ENCODE assay signal across 1 cellular context in the genomic region with DNA sequence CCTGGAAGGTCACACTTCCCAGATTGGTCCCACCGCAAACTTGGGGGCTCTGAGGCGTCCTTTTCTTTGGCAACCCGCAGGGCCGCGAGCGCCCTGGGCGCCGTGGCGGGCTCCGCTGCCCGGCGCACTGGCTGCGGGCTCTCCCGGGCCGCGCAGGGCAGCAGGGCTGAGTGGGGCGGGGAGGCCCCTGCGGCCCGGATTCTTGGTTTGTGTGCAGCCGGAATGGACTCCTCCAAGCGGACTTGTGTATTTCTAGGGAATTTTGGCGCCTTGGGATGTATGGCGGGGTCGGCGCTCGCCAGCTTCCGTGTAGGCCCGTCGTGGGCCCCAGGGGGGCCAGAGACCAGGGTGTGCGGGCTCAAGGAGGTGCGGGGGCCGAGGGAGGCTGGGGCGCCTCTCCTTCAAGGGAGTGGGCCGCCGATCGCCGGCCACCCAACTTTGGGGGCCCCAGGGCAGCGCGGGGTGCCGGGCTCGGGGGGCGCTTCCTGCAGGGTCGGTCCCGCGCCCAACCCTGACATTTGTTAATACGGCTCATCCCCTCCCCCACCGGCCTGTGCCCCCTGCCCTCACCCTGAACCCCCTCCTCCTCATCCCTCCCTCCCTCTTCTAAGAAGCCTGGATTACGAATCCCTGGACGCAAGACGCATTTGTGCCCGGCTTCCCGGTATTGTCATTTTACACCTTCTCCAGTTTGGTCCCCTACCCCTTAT.
TF ChIP-seq lines count a peak whose summit lies in the region.

No MANE protein-coding gene starts in this region.

TF ChIP-seq in HEK293, 187 proteins besides CTCF, POLR2A, EP300 and RAD21 (continued from another document and continues in another):
- TF ChIP-seq, protein P1, sequence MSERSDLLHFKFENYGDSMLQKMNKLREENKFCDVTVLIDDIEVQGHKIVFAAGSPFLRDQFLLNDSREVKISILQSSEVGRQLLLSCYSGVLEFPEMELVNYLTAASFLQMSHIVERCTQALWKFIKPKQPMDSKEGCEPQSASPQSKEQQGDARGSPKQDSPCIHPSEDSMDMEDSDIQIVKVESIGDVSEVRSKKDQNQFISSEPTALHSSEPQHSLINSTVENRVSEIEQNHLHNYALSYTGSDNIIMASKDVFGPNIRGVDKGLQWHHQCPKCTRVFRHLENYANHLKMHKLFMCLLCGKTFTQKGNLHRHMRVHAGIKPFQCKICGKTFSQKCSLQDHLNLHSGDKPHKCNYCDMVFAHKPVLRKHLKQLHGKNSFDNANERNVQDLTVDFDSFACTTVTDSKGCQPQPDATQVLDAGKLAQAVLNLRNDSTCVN (tag by site-specific recombination; optimal IDR thresholded peaks at IDR 0.05) = peak; percentile 49
- TF ChIP-seq, protein P2, sequence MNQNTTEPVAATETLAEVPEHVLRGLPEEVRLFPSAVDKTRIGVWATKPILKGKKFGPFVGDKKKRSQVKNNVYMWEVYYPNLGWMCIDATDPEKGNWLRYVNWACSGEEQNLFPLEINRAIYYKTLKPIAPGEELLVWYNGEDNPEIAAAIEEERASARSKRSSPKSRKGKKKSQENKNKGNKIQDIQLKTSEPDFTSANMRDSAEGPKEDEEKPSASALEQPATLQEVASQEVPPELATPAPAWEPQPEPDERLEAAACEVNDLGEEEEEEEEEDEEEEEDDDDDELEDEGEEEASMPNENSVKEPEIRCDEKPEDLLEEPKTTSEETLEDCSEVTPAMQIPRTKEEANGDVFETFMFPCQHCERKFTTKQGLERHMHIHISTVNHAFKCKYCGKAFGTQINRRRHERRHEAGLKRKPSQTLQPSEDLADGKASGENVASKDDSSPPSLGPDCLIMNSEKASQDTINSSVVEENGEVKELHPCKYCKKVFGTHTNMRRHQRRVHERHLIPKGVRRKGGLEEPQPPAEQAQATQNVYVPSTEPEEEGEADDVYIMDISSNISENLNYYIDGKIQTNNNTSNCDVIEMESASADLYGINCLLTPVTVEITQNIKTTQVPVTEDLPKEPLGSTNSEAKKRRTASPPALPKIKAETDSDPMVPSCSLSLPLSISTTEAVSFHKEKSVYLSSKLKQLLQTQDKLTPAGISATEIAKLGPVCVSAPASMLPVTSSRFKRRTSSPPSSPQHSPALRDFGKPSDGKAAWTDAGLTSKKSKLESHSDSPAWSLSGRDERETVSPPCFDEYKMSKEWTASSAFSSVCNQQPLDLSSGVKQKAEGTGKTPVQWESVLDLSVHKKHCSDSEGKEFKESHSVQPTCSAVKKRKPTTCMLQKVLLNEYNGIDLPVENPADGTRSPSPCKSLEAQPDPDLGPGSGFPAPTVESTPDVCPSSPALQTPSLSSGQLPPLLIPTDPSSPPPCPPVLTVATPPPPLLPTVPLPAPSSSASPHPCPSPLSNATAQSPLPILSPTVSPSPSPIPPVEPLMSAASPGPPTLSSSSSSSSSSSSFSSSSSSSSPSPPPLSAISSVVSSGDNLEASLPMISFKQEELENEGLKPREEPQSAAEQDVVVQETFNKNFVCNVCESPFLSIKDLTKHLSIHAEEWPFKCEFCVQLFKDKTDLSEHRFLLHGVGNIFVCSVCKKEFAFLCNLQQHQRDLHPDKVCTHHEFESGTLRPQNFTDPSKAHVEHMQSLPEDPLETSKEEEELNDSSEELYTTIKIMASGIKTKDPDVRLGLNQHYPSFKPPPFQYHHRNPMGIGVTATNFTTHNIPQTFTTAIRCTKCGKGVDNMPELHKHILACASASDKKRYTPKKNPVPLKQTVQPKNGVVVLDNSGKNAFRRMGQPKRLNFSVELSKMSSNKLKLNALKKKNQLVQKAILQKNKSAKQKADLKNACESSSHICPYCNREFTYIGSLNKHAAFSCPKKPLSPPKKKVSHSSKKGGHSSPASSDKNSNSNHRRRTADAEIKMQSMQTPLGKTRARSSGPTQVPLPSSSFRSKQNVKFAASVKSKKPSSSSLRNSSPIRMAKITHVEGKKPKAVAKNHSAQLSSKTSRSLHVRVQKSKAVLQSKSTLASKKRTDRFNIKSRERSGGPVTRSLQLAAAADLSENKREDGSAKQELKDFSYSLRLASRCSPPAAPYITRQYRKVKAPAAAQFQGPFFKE (tag by site-specific recombination; IDR thresholded peaks at IDR 0.05; ENCODE audit: borderline replicate concordance) = no peak
- TF ChIP-seq ZBTB8A (tag by site-specific recombination; IDR thresholded peaks at IDR 0.05) = no peak
- no peak for TF ChIP-seq MEIS1 (CRISPR knock-in tag; IDR thresholded peaks at IDR 0.05; ENCODE audit: borderline replicate concordance)
- TF ChIP-seq, protein P3, sequence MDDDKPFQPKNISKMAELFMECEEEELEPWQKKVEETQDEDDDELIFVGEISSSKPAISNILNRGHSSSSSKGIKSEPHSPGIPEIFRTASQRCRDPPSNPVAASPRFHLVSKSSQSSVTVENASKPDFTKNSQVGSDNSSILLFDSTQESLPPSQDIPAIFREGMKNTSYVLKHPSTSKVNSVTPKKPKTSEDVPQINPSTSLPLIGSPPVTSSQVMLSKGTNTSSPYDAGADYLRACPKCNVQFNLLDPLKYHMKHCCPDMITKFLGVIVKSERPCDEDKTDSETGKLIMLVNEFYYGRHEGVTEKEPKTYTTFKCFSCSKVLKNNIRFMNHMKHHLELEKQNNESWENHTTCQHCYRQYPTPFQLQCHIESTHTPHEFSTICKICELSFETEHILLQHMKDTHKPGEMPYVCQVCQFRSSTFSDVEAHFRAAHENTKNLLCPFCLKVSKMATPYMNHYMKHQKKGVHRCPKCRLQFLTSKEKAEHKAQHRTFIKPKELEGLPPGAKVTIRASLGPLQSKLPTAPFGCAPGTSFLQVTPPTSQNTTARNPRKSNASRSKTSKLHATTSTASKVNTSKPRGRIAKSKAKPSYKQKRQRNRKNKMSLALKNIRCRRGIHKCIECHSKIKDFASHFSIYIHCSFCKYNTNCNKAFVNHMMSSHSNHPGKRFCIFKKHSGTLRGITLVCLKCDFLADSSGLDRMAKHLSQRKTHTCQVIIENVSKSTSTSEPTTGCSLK (tag by site-specific recombination; IDR thresholded peaks at IDR 0.05) = no peak
- TF ChIP-seq, protein P4, sequence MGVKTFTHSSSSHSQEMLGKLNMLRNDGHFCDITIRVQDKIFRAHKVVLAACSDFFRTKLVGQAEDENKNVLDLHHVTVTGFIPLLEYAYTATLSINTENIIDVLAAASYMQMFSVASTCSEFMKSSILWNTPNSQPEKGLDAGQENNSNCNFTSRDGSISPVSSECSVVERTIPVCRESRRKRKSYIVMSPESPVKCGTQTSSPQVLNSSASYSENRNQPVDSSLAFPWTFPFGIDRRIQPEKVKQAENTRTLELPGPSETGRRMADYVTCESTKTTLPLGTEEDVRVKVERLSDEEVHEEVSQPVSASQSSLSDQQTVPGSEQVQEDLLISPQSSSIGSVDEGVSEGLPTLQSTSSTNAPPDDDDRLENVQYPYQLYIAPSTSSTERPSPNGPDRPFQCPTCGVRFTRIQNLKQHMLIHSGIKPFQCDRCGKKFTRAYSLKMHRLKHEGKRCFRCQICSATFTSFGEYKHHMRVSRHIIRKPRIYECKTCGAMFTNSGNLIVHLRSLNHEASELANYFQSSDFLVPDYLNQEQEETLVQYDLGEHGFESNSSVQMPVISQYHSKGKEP (tag by site-specific recombination; IDR thresholded peaks at IDR 0.05) = no peak
- TF ChIP-seq ZNF248 (tag by site-specific recombination; IDR thresholded peaks at IDR 0.05) = no peak
- TF ChIP-seq, protein P5, sequence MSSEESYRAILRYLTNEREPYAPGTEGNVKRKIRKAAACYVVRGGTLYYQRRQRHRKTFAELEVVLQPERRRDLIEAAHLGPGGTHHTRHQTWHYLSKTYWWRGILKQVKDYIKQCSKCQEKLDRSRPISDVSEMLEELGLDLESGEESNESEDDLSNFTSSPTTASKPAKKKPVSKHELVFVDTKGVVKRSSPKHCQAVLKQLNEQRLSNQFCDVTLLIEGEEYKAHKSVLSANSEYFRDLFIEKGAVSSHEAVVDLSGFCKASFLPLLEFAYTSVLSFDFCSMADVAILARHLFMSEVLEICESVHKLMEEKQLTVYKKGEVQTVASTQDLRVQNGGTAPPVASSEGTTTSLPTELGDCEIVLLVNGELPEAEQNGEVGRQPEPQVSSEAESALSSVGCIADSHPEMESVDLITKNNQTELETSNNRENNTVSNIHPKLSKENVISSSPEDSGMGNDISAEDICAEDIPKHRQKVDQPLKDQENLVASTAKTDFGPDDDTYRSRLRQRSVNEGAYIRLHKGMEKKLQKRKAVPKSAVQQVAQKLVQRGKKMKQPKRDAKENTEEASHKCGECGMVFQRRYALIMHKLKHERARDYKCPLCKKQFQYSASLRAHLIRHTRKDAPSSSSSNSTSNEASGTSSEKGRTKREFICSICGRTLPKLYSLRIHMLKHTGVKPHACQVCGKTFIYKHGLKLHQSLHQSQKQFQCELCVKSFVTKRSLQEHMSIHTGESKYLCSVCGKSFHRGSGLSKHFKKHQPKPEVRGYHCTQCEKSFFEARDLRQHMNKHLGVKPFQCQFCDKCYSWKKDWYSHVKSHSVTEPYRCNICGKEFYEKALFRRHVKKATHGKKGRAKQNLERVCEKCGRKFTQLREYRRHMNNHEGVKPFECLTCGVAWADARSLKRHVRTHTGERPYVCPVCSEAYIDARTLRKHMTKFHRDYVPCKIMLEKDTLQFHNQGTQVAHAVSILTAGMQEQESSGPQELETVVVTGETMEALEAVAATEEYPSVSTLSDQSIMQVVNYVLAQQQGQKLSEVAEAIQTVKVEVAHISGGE (tag by site-specific recombination; conservative IDR thresholded peaks at IDR 0.05; ENCODE audit: low read depth) = no peak
- TF ChIP-seq ZNF596 (tag by site-specific recombination; IDR thresholded peaks at IDR 0.05) = no peak
- no peak for TF ChIP-seq SCRT2 (tag by site-specific recombination; IDR thresholded peaks at IDR 0.05)
- no peak for TF ChIP-seq ZBTB1 (tag by site-specific recombination; IDR thresholded peaks at IDR 0.05)
- TF ChIP-seq ZNF701 (tag by site-specific recombination; IDR thresholded peaks at IDR 0.05) = no peak
- no peak for TF ChIP-seq ZNF785 (tag by site-specific recombination; IDR thresholded peaks at IDR 0.05)
- TF ChIP-seq ZNF585B (tag by site-specific recombination; IDR thresholded peaks at IDR 0.05) = no peak
- no peak for TF ChIP-seq REPIN1 (tag by site-specific recombination; IDR thresholded peaks at IDR 0.05; ENCODE audit: low read depth)
- no peak for TF ChIP-seq ZBTB17 (tag by site-specific recombination; IDR thresholded peaks at IDR 0.05)
- TF ChIP-seq, protein P6, sequence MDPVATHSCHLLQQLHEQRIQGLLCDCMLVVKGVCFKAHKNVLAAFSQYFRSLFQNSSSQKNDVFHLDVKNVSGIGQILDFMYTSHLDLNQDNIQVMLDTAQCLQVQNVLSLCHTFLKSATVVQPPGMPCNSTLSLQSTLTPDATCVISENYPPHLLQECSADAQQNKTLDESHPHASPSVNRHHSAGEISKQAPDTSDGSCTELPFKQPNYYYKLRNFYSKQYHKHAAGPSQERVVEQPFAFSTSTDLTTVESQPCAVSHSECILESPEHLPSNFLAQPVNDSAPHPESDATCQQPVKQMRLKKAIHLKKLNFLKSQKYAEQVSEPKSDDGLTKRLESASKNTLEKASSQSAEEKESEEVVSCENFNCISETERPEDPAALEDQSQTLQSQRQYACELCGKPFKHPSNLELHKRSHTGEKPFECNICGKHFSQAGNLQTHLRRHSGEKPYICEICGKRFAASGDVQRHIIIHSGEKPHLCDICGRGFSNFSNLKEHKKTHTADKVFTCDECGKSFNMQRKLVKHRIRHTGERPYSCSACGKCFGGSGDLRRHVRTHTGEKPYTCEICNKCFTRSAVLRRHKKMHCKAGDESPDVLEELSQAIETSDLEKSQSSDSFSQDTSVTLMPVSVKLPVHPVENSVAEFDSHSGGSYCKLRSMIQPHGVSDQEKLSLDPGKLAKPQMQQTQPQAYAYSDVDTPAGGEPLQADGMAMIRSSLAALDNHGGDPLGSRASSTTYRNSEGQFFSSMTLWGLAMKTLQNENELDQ (tag by site-specific recombination; IDR thresholded peaks at IDR 0.05; ENCODE audit: low read depth) = no peak
- TF ChIP-seq ZNF664 (tag by site-specific recombination; IDR thresholded peaks at IDR 0.05) = no peak
- TF ChIP-seq, protein P7, sequence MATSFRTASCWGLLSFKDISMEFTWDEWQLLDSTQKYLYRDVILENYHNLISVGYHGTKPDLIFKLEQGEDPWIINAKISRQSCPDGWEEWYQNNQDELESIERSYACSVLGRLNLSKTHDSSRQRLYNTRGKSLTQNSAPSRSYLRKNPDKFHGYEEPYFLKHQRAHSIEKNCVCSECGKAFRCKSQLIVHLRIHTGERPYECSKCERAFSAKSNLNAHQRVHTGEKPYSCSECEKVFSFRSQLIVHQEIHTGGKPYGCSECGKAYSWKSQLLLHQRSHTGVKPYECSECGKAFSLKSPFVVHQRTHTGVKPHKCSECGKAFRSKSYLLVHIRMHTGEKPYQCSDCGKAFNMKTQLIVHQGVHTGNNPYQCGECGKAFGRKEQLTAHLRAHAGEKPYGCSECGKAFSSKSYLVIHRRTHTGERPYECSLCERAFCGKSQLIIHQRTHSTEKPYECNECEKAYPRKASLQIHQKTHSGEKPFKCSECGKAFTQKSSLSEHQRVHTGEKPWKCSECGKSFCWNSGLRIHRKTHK (tag by site-specific recombination; IDR thresholded peaks at IDR 0.05) = no peak
- no peak for TF ChIP-seq ZNF19 (tag by site-specific recombination; IDR thresholded peaks at IDR 0.05; ENCODE audit: low read depth)
- TF ChIP-seq ZNF677 (tag by site-specific recombination; IDR thresholded peaks at IDR 0.05) = no peak
- no peak for TF ChIP-seq ZNF621 (tag by site-specific recombination; IDR thresholded peaks at IDR 0.05)
- TF ChIP-seq GLIS1 (tag by site-specific recombination; IDR thresholded peaks at IDR 0.05) = no peak; the same call in 1 of the 2 replicates
- no peak for TF ChIP-seq ZNF792 (tag by site-specific recombination; IDR thresholded peaks at IDR 0.05)
- TF ChIP-seq ZNF426 (tag by site-specific recombination; IDR thresholded peaks at IDR 0.05) = no peak
- no peak for TF ChIP-seq ZNF155 (tag by site-specific recombination; IDR thresholded peaks at IDR 0.05)
- no peak for TF ChIP-seq ZNF558 (tag by site-specific recombination; IDR thresholded peaks at IDR 0.05)
- TF ChIP-seq ZNF629 (tag by site-specific recombination; IDR thresholded peaks at IDR 0.05) = no peak
- TF ChIP-seq ZNF830 (tag by site-specific recombination; IDR thresholded peaks at IDR 0.05; ENCODE audit: low read depth) = no peak
- TF ChIP-seq, protein P8, sequence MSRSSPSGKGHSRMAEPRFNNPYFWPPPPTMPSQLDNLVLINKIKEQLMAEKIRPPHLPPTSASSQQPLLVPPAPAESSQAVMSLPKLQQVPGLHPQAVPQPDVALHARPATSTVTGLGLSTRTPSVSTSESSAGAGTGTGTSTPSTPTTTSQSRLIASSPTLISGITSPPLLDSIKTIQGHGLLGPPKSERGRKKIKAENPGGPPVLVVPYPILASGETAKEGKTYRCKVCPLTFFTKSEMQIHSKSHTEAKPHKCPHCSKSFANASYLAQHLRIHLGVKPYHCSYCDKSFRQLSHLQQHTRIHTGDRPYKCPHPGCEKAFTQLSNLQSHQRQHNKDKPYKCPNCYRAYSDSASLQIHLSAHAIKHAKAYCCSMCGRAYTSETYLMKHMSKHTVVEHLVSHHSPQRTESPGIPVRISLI (tag by site-specific recombination; IDR thresholded peaks at IDR 0.05) = no peak
- TF ChIP-seq ZNF133 (tag by site-specific recombination; IDR thresholded peaks at IDR 0.05) = no peak
- TF ChIP-seq ZNF114 (tag by site-specific recombination; IDR thresholded peaks at IDR 0.05) = no peak
